In the genomic region with DNA sequence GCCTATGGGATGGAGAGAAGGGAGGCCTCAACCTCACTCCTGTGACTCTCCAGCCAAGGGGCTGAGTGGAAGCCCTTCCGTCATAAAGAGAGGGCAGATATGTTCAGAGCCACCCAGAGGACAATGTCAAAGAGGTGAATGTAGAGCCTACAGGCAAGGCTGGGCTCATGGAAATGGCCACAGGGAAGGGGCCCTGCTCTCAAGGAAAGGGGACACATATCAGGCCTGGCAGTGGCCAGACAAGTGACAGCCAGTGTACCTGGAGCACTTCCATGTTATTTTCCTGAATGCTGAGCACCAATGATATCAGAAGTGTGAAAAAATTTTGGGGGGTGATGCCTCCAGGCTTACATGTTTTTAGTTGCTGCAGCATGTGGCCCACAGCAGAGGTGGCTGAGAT, we compare ENCODE assay signal across 32 cellular contexts.
"Had no signal": no experiment of that assay in that cellular context is flagged by ENCODE, and none has a peak within 500 bp of the region (broad histone marks: within the 10 kb centered on the region; RNA-seq: fewer than 3 reads in every experiment).

No MANE protein-coding gene starts in this region.

- H3K4me1 ChIP-seq: ascending aorta, breast epithelium had no signal

- H3K27ac ChIP-seq: ascending aorta, breast epithelium, KMS-11, WERI-Rb-1 had no signal

- H3K27me3 ChIP-seq: ascending aorta, breast epithelium had no signal

- H3K4me3 ChIP-seq: ascending aorta, breast epithelium had no signal

- DNase-seq: activated CD4-positive, alpha-beta T cell treated with anti-CD3 and anti-CD28 coated beads for 1 hour; activated CD4-positive, alpha-beta T cell treated with anti-CD3 and anti-CD28 coated beads for 48 hours; activated CD4-positive, alpha-beta T cell treated with anti-CD3 and anti-CD28 coated beads, Interleukin-2, amount 50 U/mL, for 4 hours; activated CD4-positive, CD25-positive, alpha-beta regulatory T cell; activated CD8-positive, alpha-beta T cell treated with anti-CD3 and anti-CD28 coated beads for 36 hours; activated effector memory CD4-positive, alpha-beta T cell treated with anti-CD3 and anti-CD28 coated beads, Interleukin-2, amount 50 U/mL, for 16 hours; activated naive CD4-positive, alpha-beta T cell; activated naive CD4-positive, alpha-beta T cell treated with anti-CD3 and anti-CD28 coated beads, Interleukin-2, amount 50 U/mL, for 16 hours; activated naive CD8-positive, alpha-beta T cell treated with anti-CD3 and anti-CD28 coated beads, Interleukin-2, amount 10 ng/mL, durations not matched to agents 7 days and 5 days; activated T-cell treated with anti-CD3 and anti-CD28 coated beads, Interleukin-2, amount 50 U/mL, for 1 hour; activated T-cell treated with anti-CD3 and anti-CD28 coated beads, Interleukin-2, amount 50 U/mL, for 72 hours; amygdala; MM.1S; MV-4-11; NCI-H1092; NCI-H1436 treated with DMSO at 0.1 percent for 48 hours; NCI-H1694 treated with DMSO at 0.1 percent for 48 hours; NCI-H2029; NCI-H345; NCI-H524 treated with DMSO at 0.1 percent for 48 hours; NK-92 treated with Interleukin-12 subunit alpha and Interleukin-12 subunit beta, amount 100 ng/mL, for 24 hours; SW 1271; T-helper 1 cell; T-helper 2 cell; T-helper 9 cell; WERI-Rb-1 had no signal

- H3K36me3 ChIP-seq: ascending aorta, breast epithelium, WERI-Rb-1 had no signal

- ATAC-seq: activated CD8-positive, alpha-beta T cell treated with anti-CD3 and anti-CD28 coated beads for 36 hours; activated T-cell treated with anti-CD3 and anti-CD28 coated beads, Interleukin-2, amount 50 U/mL, for 72 hours; activated T-helper 17 cell treated with anti-CD3 and anti-CD28 coated beads, Interleukin-2, amount 50 U/mL, for 72 hours; Panc1 had no signal

- H3K4me3 Mint-ChIP-seq: activated CD8-positive, alpha-beta T cell treated with anti-CD3 and anti-CD28 coated beads for 36 hours; activated naive CD8-positive, alpha-beta T cell treated with anti-CD3 and anti-CD28 coated beads, Interleukin-2, amount 10 ng/mL, durations not matched to agents 7 days and 5 days; activated T-cell treated with anti-CD3 and anti-CD28 coated beads, Interleukin-2, amount 50 U/mL, for 72 hours; activated T-helper 17 cell treated with anti-CD3 and anti-CD28 coated beads, Interleukin-2, amount 50 U/mL, for 72 hours; central memory CD8-positive, alpha-beta T cell had no signal

- H3K27ac Mint-ChIP-seq: activated CD8-positive, alpha-beta T cell treated with anti-CD3 and anti-CD28 coated beads for 36 hours; activated naive CD8-positive, alpha-beta T cell treated with anti-CD3 and anti-CD28 coated beads, Interleukin-2, amount 10 ng/mL, durations not matched to agents 7 days and 5 days; activated T-cell treated with anti-CD3 and anti-CD28 coated beads, Interleukin-2, amount 50 U/mL, for 72 hours; activated T-helper 17 cell treated with anti-CD3 and anti-CD28 coated beads, Interleukin-2, amount 50 U/mL, for 72 hours had no signal

- H3K9me3 Mint-ChIP-seq: activated CD8-positive, alpha-beta T cell treated with anti-CD3 and anti-CD28 coated beads for 36 hours; activated naive CD8-positive, alpha-beta T cell treated with anti-CD3 and anti-CD28 coated beads, Interleukin-2, amount 10 ng/mL, durations not matched to agents 7 days and 5 days; activated T-cell treated with anti-CD3 and anti-CD28 coated beads, Interleukin-2, amount 50 U/mL, for 72 hours; activated T-helper 17 cell treated with anti-CD3 and anti-CD28 coated beads, Interleukin-2, amount 50 U/mL, for 72 hours; central memory CD8-positive, alpha-beta T cell had no signal

- H3K4me1 Mint-ChIP-seq: activated T-helper 17 cell treated with anti-CD3 and anti-CD28 coated beads, Interleukin-2, amount 50 U/mL, for 72 hours; central memory CD8-positive, alpha-beta T cell had no signal

- H3K9me3 ChIP-seq: ascending aorta, breast epithelium had no signal

- H3K36me3 Mint-ChIP-seq: activated naive CD8-positive, alpha-beta T cell treated with anti-CD3 and anti-CD28 coated beads, Interleukin-2, amount 10 ng/mL, durations not matched to agents 7 days and 5 days had no signal

- H3K27me3 Mint-ChIP-seq: activated CD8-positive, alpha-beta T cell treated with anti-CD3 and anti-CD28 coated beads for 36 hours had no signal
